1 cellular context compared by ENCODE assay signal in genomic region chr10:34862892-34863291, GRCh38.
TF ChIP-seq lines count a peak whose summit lies in the region.

No MANE protein-coding gene starts in this region.

TF ChIP-seq in HEK293, 187 proteins besides CTCF, POLR2A, EP300 and RAD21 (continued from another document):
- no peak for TF ChIP-seq ZNF560 (tag by site-specific recombination; IDR thresholded peaks at IDR 0.05; ENCODE audit: borderline replicate concordance)
- TF ChIP-seq OSR2 (tag by site-specific recombination; IDR thresholded peaks at IDR 0.05) = peak; percentile 96
- TF ChIP-seq PRDM6 (tag by site-specific recombination; IDR thresholded peaks at IDR 0.05) = peak; percentile 86
- TF ChIP-seq ZNF580 (tag by site-specific recombination; IDR thresholded peaks at IDR 0.05) = peak; percentile 10; the same call in 1 of the 2 replicates
- no peak for TF ChIP-seq ZNF391 (tag by site-specific recombination; IDR thresholded peaks at IDR 0.05; ENCODE audit: borderline replicate concordance, low read depth)
